In the genomic region with DNA sequence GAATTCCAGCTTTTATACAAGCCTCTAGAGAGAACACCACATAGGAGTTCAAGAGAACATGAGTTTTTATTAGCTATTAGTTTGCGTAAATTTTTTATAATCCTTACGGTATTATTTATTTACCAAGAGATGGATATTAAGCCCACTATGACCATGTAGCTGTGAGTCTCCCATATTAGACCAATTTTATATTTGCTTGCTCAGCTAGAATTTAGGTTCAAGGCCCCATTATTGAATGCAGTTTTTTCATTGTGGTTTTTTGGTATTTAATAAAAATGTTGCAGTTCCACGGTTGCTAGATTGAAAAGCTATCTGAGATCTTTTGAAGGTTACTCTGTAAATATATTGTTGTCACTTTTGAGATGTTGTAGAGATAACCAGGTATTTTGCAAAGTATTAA, we compare ENCODE assay signal across 25 cellular contexts. TPM values are rescaled to one million over a fixed set of nuclear protein-coding genes. Genes with fewer than 3 reads are reported as not detected.
DNase-seq lines count a peak whose midpoint lies in the region; TF ChIP-seq lines count a peak whose summit lies in the region.
"Had no signal": no experiment of that assay in that cellular context is flagged by ENCODE, and none has a peak within 500 bp of the region (broad histone marks: within the 10 kb centered on the region; RNA-seq: fewer than 3 reads in every experiment).

No MANE protein-coding gene starts in this region.

- H2AFZ ChIP-seq in Loucy (ENCODE audit: low read length) (no peak overlapping the region), osteoblast (ENCODE audit: low read length) (no peak overlapping the region)

- no peaks in the 10 kb centered on the region for H3K9me3 Mint-ChIP-seq in activated naive CD4-positive, alpha-beta T cell treated with anti-CD3 and anti-CD28 coated beads, Interleukin-2, amount 50 U/mL, for 24 hours
- no peaks in the 10 kb centered on the region for H3K9me3 Mint-ChIP-seq in activated naive CD4-positive, alpha-beta T cell treated with anti-CD3 and anti-CD28 coated beads for 36 hours
- H3K9me3 Mint-ChIP-seq in brain: peaks cover 0 to 14% (median 0%) of the 10 kb centered on the region in 5 experiments

- H3K4me3 ChIP-seq in Loucy (ENCODE audit: low read length, poor library complexity, severe bottlenecking) (peak overlapping the region; percentile 96), osteoblast (ENCODE audit: insufficient read depth, low read length) (no peak overlapping the region)
- H3K4me3 ChIP-seq: BLaER1, MG63 had no signal

- intact Hi-C loops in activated naive CD4-positive, alpha-beta T cell treated with anti-CD3 and anti-CD28 coated beads for 36 hours (cut with micrococcal nuclease): no loop called here

- peak overlapping the region; percentile 94 for H3K9ac ChIP-seq in Loucy (ENCODE audit: low read depth, low read length, poor library complexity, severe bottlenecking)

- TF ChIP-seq CTCF in Loucy (conservative IDR thresholded peaks at IDR 0.05; ENCODE audit: low read length): no peak
- no peak for TF ChIP-seq CTCF in brain (conservative IDR thresholded peaks at IDR 0.05)
- no peak for TF ChIP-seq CTCF in osteoblast (IDR thresholded peaks at IDR 0.05; ENCODE audit: extremely low read depth, low read depth, low read length)

- H3K27ac Mint-ChIP-seq in activated naive CD4-positive, alpha-beta T cell treated with anti-CD3 and anti-CD28 coated beads, Interleukin-2, amount 50 U/mL, for 24 hours: no peak overlapping the region
- no peak overlapping the region for H3K27ac Mint-ChIP-seq in activated naive CD4-positive, alpha-beta T cell treated with anti-CD3 and anti-CD28 coated beads for 36 hours
- peak overlapping the region in 1 of 5 experiments; percentile 36 for H3K27ac Mint-ChIP-seq in brain

- peak overlapping the region; percentile 92 for H3K27ac ChIP-seq in osteoblast (ENCODE audit: low read depth, low read length)
- H3K27ac ChIP-seq: BLaER1, RWPE1 had no signal

- no peaks in the 10 kb centered on the region for H3K36me3 Mint-ChIP-seq in activated naive CD4-positive, alpha-beta T cell treated with anti-CD3 and anti-CD28 coated beads, Interleukin-2, amount 50 U/mL, for 24 hours
- peaks cover 21% of the 10 kb centered on the region for H3K36me3 Mint-ChIP-seq in activated naive CD4-positive, alpha-beta T cell treated with anti-CD3 and anti-CD28 coated beads for 36 hours (ENCODE audit: low read depth)
- H3K36me3 Mint-ChIP-seq in brain: peaks cover 32% of the 10 kb centered on the region

- H3K9me2 ChIP-seq in Loucy (replicated peaks; ENCODE audit: low read depth, low read length): no peaks in the 10 kb centered on the region

- H3K4me1 Mint-ChIP-seq in activated naive CD4-positive, alpha-beta T cell treated with anti-CD3 and anti-CD28 coated beads, Interleukin-2, amount 50 U/mL, for 24 hours: peaks cover 39% of the 10 kb centered on the region
- peaks cover 43% of the 10 kb centered on the region for H3K4me1 Mint-ChIP-seq in activated naive CD4-positive, alpha-beta T cell treated with anti-CD3 and anti-CD28 coated beads for 36 hours (ENCODE audit: low read depth)
- peaks cover 52% of the 10 kb centered on the region for H3K4me1 Mint-ChIP-seq in brain

- H3K27me3 ChIP-seq in Loucy (ENCODE audit: insufficient read depth, low read length, poor library complexity, severe bottlenecking) (no peaks in the 10 kb centered on the region), osteoblast (ENCODE audit: insufficient read depth, low read length) (no peaks in the 10 kb centered on the region)
- H3K27me3 ChIP-seq: BLaER1, MG63 had no signal

- CTCF ChIA-PET in activated naive CD4-positive, alpha-beta T cell treated with anti-CD3 and anti-CD28 coated beads for 36 hours (lab: Charles Lee): no interaction called here

- peaks cover 70% of the 10 kb centered on the region for H3K79me2 ChIP-seq in Loucy (ENCODE audit: insufficient read depth, low read length)
- peaks cover 71% of the 10 kb centered on the region for H3K79me2 ChIP-seq in osteoblast (ENCODE audit: insufficient read depth, low read length)

- DNase-seq in activated naive CD4-positive, alpha-beta T cell treated with anti-CD3 and anti-CD28 coated beads for 36 hours: no peak
- DNase-seq in osteoblast (ENCODE audit: insufficient read length, low spot score, missing footprints) (no peak), NCI-H2227 treated with DMSO at 0.1 percent for 48 hours (lab: John Stamatoyannopoulos, UW) (no peak), hypothalamus (lab: John Stamatoyannopoulos, UW) (no peak), kidney tubule cell (ENCODE audit: low spot score) (no peak)
- DNase-seq: 8988T; CD4-positive, CD25-positive, alpha-beta regulatory T cell; COR-L47; DMS53; GF-D8; KBM-7; NCI-H1105 treated with DMSO at 0.1 percent for 48 hours; NCI-H146; NCI-H1930; NCI-H2107; NCI-H446; NCI-H526; NCI-H82; SHP77 had no signal

- H3K36me3 ChIP-seq in Loucy (ENCODE audit: insufficient read depth, low read length) (no peaks in the 10 kb centered on the region; the same call in 1 of the 2 replicates), osteoblast (ENCODE audit: insufficient read depth, low read length) (peaks cover 16% of the 10 kb centered on the region)

- H3K9me3 ChIP-seq in Loucy (ENCODE audit: insufficient read depth, low read depth, low read length): no peaks in the 10 kb centered on the region
- no peaks in the 10 kb centered on the region for H3K9me3 ChIP-seq in osteoblast (ENCODE audit: low read depth, low read length)
- H3K9me3 ChIP-seq: BLaER1, MG63 had no signal

- no peaks in the 10 kb centered on the region for H3F3A ChIP-seq in Loucy (ENCODE audit: low read depth)

- H3K4me3 Mint-ChIP-seq in activated naive CD4-positive, alpha-beta T cell treated with anti-CD3 and anti-CD28 coated beads, Interleukin-2, amount 50 U/mL, for 24 hours: peak overlapping the region; percentile 51
- no peak overlapping the region for H3K4me3 Mint-ChIP-seq in activated naive CD4-positive, alpha-beta T cell treated with anti-CD3 and anti-CD28 coated beads for 36 hours
- H3K4me3 Mint-ChIP-seq in brain: peak overlapping the region in 3 of 5 experiments; percentile 31 to 49 (median 43)

- H3K4me2 ChIP-seq in Loucy (ENCODE audit: low read depth, low read length, poor library complexity, severe bottlenecking): peak overlapping the region; percentile 90
- H3K4me2 ChIP-seq in osteoblast (ENCODE audit: insufficient read depth, low read length): no peak overlapping the region
- H3K4me2 ChIP-seq: BLaER1 had no signal

- no peaks in the 10 kb centered on the region for H3K27me3 Mint-ChIP-seq in activated naive CD4-positive, alpha-beta T cell treated with anti-CD3 and anti-CD28 coated beads, Interleukin-2, amount 50 U/mL, for 24 hours
- H3K27me3 Mint-ChIP-seq in activated naive CD4-positive, alpha-beta T cell treated with anti-CD3 and anti-CD28 coated beads for 36 hours (ENCODE audit: low read depth): no peaks in the 10 kb centered on the region
- H3K27me3 Mint-ChIP-seq in brain: peaks cover 6% of the 10 kb centered on the region
- H3K27me3 Mint-ChIP-seq: CD4-positive, CD25-positive, alpha-beta regulatory T cell had no signal

- H3K4me1 ChIP-seq in Loucy (ENCODE audit: insufficient read depth, low read length, poor library complexity, severe bottlenecking) (peaks cover 40% of the 10 kb centered on the region), osteoblast (ENCODE audit: insufficient read depth, low read length) (peaks cover 19% of the 10 kb centered on the region)

- H4K20me1 ChIP-seq in Loucy (ENCODE audit: insufficient read depth, low read length, poor library complexity, severe bottlenecking): peaks cover 35% of the 10 kb centered on the region
- peaks cover 8% of the 10 kb centered on the region for H4K20me1 ChIP-seq in osteoblast (ENCODE audit: insufficient read depth, low read length)

RNA-seq across cellular contexts. Expression of a gene that starts 2.9 kb away (rescaled TPM):
- total RNA-seq in activated naive CD4-positive, alpha-beta T cell treated with anti-CD3 and anti-CD28 coated beads for 36 hours: 10 to 100 TPM; 34.1 to 35.8 TPM
- 54.3 TPM for polyA plus RNA-seq in brain (ENCODE audit: insufficient read depth, low read depth, low replicate concordance)
- 29.7 and 34.2 TPM in 2 replicates for total RNA-seq in osteoblast

RNA-seq across cellular contexts. Expression of a gene that starts 38.9 kb away (rescaled TPM):
- 10 to 100 TPM; 12.9 to 17.5 TPM for total RNA-seq in activated naive CD4-positive, alpha-beta T cell treated with anti-CD3 and anti-CD28 coated beads for 36 hours
- 9.0 TPM for polyA plus RNA-seq in brain (ENCODE audit: insufficient read depth, low read depth, low replicate concordance)
- 16.8 and 17.4 TPM in 2 replicates for total RNA-seq in osteoblast
